In the genomic region with DNA sequence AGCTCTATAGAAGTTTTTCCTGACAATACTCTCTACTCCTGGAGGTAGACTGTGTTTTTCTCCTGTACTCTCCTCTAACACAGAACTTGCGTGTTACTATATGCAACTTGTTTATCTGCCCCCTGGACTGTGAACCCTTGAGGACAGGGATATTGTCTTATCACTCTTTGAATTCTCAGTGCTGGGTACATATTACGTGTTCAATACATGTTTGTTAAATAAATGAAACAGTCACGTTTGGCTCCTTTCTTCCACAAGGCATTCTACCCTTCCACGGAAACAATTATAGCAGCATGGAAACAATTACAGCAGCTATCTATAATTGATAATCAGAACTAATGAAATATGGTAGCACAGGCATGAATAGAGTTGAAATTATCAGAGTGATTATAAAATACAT, we compare ENCODE assay signal across 1 cellular context.
TF ChIP-seq lines count a peak whose summit lies in the region.

No MANE protein-coding gene starts in this region.

TF ChIP-seq in HepG2, 621 proteins besides CTCF, POLR2A, EP300 and RAD21 (continued from another document and continues in another):
- TF ChIP-seq, protein P1, sequence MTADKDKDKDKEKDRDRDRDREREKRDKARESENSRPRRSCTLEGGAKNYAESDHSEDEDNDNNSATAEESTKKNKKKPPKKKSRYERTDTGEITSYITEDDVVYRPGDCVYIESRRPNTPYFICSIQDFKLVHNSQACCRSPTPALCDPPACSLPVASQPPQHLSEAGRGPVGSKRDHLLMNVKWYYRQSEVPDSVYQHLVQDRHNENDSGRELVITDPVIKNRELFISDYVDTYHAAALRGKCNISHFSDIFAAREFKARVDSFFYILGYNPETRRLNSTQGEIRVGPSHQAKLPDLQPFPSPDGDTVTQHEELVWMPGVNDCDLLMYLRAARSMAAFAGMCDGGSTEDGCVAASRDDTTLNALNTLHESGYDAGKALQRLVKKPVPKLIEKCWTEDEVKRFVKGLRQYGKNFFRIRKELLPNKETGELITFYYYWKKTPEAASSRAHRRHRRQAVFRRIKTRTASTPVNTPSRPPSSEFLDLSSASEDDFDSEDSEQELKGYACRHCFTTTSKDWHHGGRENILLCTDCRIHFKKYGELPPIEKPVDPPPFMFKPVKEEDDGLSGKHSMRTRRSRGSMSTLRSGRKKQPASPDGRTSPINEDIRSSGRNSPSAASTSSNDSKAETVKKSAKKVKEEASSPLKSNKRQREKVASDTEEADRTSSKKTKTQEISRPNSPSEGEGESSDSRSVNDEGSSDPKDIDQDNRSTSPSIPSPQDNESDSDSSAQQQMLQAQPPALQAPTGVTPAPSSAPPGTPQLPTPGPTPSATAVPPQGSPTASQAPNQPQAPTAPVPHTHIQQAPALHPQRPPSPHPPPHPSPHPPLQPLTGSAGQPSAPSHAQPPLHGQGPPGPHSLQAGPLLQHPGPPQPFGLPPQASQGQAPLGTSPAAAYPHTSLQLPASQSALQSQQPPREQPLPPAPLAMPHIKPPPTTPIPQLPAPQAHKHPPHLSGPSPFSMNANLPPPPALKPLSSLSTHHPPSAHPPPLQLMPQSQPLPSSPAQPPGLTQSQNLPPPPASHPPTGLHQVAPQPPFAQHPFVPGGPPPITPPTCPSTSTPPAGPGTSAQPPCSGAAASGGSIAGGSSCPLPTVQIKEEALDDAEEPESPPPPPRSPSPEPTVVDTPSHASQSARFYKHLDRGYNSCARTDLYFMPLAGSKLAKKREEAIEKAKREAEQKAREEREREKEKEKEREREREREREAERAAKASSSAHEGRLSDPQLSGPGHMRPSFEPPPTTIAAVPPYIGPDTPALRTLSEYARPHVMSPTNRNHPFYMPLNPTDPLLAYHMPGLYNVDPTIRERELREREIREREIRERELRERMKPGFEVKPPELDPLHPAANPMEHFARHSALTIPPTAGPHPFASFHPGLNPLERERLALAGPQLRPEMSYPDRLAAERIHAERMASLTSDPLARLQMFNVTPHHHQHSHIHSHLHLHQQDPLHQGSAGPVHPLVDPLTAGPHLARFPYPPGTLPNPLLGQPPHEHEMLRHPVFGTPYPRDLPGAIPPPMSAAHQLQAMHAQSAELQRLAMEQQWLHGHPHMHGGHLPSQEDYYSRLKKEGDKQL (CRISPR knock-in tag; IDR thresholded peaks at IDR 0.05; ENCODE audit: low read depth): no peak
- TF ChIP-seq NFE2 (CRISPR knock-in tag; IDR thresholded peaks at IDR 0.05) (no peak), KDM1A (CRISPR knock-in tag; IDR thresholded peaks at IDR 0.05) (no peak), ZNF749 (CRISPR knock-in tag; IDR thresholded peaks at IDR 0.05; ENCODE audit: borderline replicate concordance) (no peak), MEIS1 (CRISPR knock-in tag; IDR thresholded peaks at IDR 0.05; ENCODE audit: borderline replicate concordance) (no peak), ZBTB3 (CRISPR knock-in tag; IDR thresholded peaks at IDR 0.05; ENCODE audit: borderline replicate concordance, low read depth) (no peak), MIER2 (CRISPR knock-in tag; IDR thresholded peaks at IDR 0.05) (no peak), REXO4 (CRISPR knock-in tag; IDR thresholded peaks at IDR 0.05; ENCODE audit: borderline replicate concordance) (no peak), ATM (IDR thresholded peaks at IDR 0.05; ENCODE audit: borderline replicate concordance) (no peak), HNRNPUL1 (IDR thresholded peaks at IDR 0.05; ENCODE audit: low read depth, low read length) (no peak), ZNF34 (CRISPR knock-in tag; IDR thresholded peaks at IDR 0.05; ENCODE audit: borderline replicate concordance) (no peak), SAP130 (CRISPR knock-in tag; IDR thresholded peaks at IDR 0.05; ENCODE audit: low read depth) (peak; percentile 17; the same call in 1 of the 2 replicates), NFKBIZ (CRISPR knock-in tag; IDR thresholded peaks at IDR 0.05) (no peak), ZNF253 (CRISPR knock-in tag; IDR thresholded peaks at IDR 0.05; ENCODE audit: borderline replicate concordance) (no peak), RBAK (CRISPR knock-in tag; IDR thresholded peaks at IDR 0.05) (no peak), ZNF674 (CRISPR knock-in tag; IDR thresholded peaks at IDR 0.05; ENCODE audit: low read depth) (no peak), TGIF2 (CRISPR knock-in tag; IDR thresholded peaks at IDR 0.05) (no peak), GATAD1 (CRISPR knock-in tag; IDR thresholded peaks at IDR 0.05) (no peak), RAD51 (IDR thresholded peaks at IDR 0.05; ENCODE audit: borderline replicate concordance) (no peak), ZNF589 (CRISPR knock-in tag; conservative IDR thresholded peaks at IDR 0.05) (no peak), AGO2 (optimal IDR thresholded peaks at IDR 0.05; ENCODE audit: low read depth, low read length) (no peak), BCL3 (CRISPR knock-in tag; IDR thresholded peaks at IDR 0.05) (no peak), HDAC1 (CRISPR knock-in tag; IDR thresholded peaks at IDR 0.05) (peak; percentile 58), ZNF333 (CRISPR knock-in tag; IDR thresholded peaks at IDR 0.05; ENCODE audit: borderline replicate concordance) (no peak), JDP2 (CRISPR knock-in tag; IDR thresholded peaks at IDR 0.05; ENCODE audit: borderline replicate concordance) (no peak), ZNF558 (CRISPR knock-in tag; IDR thresholded peaks at IDR 0.05; ENCODE audit: borderline replicate concordance) (no peak), ARID5B (CRISPR knock-in tag; IDR thresholded peaks at IDR 0.05) (peak; percentile 81), ARNT (IDR thresholded peaks at IDR 0.05) (no peak), ZNF546 (CRISPR knock-in tag; conservative IDR thresholded peaks at IDR 0.05) (no peak), MEIS2 (CRISPR knock-in tag; IDR thresholded peaks at IDR 0.05) (no peak), ZNF629 (CRISPR knock-in tag; conservative IDR thresholded peaks at IDR 0.05) (no peak), ZNF563 (CRISPR knock-in tag; IDR thresholded peaks at IDR 0.05) (no peak), ZFP41 (CRISPR knock-in tag; IDR thresholded peaks at IDR 0.05; ENCODE audit: borderline replicate concordance) (no peak), PAF1 (CRISPR knock-in tag; IDR thresholded peaks at IDR 0.05) (no peak), ZBTB2 (CRISPR knock-in tag; IDR thresholded peaks at IDR 0.05; ENCODE audit: low read depth) (no peak), MTF1 (CRISPR knock-in tag; IDR thresholded peaks at IDR 0.05) (no peak)
- TF ChIP-seq, protein P2, sequence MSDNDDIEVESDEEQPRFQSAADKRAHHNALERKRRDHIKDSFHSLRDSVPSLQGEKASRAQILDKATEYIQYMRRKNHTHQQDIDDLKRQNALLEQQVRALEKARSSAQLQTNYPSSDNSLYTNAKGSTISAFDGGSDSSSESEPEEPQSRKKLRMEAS (IDR thresholded peaks at IDR 0.05): no peak
- TF ChIP-seq, protein P3, sequence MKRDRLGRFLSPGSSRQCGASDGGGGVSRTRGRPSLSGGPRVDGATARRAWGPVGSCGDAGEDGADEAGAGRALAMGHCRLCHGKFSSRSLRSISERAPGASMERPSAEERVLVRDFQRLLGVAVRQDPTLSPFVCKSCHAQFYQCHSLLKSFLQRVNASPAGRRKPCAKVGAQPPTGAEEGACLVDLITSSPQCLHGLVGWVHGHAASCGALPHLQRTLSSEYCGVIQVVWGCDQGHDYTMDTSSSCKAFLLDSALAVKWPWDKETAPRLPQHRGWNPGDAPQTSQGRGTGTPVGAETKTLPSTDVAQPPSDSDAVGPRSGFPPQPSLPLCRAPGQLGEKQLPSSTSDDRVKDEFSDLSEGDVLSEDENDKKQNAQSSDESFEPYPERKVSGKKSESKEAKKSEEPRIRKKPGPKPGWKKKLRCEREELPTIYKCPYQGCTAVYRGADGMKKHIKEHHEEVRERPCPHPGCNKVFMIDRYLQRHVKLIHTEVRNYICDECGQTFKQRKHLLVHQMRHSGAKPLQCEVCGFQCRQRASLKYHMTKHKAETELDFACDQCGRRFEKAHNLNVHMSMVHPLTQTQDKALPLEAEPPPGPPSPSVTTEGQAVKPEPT (CRISPR knock-in tag; IDR thresholded peaks at IDR 0.05; ENCODE audit: low read depth): no peak
- TF ChIP-seq, protein P4, sequence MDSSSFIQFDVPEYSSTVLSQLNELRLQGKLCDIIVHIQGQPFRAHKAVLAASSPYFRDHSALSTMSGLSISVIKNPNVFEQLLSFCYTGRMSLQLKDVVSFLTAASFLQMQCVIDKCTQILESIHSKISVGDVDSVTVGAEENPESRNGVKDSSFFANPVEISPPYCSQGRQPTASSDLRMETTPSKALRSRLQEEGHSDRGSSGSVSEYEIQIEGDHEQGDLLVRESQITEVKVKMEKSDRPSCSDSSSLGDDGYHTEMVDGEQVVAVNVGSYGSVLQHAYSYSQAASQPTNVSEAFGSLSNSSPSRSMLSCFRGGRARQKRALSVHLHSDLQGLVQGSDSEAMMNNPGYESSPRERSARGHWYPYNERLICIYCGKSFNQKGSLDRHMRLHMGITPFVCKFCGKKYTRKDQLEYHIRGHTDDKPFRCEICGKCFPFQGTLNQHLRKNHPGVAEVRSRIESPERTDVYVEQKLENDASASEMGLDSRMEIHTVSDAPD (CRISPR knock-in tag; IDR thresholded peaks at IDR 0.05): no peak
- TF ChIP-seq, protein P5, sequence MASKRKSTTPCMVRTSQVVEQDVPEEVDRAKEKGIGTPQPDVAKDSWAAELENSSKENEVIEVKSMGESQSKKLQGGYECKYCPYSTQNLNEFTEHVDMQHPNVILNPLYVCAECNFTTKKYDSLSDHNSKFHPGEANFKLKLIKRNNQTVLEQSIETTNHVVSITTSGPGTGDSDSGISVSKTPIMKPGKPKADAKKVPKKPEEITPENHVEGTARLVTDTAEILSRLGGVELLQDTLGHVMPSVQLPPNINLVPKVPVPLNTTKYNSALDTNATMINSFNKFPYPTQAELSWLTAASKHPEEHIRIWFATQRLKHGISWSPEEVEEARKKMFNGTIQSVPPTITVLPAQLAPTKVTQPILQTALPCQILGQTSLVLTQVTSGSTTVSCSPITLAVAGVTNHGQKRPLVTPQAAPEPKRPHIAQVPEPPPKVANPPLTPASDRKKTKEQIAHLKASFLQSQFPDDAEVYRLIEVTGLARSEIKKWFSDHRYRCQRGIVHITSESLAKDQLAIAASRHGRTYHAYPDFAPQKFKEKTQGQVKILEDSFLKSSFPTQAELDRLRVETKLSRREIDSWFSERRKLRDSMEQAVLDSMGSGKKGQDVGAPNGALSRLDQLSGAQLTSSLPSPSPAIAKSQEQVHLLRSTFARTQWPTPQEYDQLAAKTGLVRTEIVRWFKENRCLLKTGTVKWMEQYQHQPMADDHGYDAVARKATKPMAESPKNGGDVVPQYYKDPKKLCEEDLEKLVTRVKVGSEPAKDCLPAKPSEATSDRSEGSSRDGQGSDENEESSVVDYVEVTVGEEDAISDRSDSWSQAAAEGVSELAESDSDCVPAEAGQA (IDR thresholded peaks at IDR 0.05; ENCODE audit: low read depth): no peak
- TF ChIP-seq, protein P5 (CRISPR knock-in tag; IDR thresholded peaks at IDR 0.05; ENCODE audit: borderline replicate concordance): no peak
